24 cellular contexts compared by ENCODE assay signal in the genomic region with DNA sequence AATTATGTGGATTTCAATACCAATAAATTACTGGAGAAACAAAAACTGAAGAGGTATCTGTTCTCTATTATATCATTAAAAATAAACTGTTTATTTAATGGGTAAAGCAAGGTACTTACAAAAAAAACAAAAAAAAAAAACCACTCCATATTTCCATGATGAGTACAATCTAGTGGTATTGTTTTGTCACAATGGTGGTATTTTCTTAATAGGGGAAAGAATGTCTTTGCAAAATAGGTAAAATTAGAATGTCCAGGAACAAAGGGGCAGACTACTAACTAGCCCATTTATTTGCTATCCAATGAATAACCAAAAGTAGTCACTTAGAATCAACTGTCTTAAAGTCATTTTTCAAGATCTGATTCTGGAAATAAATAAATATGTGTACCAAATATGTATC.
DNase-seq lines count a peak whose midpoint lies in the region; FAIRE-seq and TF ChIP-seq lines count a peak whose summit lies in the region.
"Had no signal": no experiment of that assay in that cellular context is flagged by ENCODE, and none has a peak within 500 bp of the region (broad histone marks: within the 10 kb centered on the region; RNA-seq: fewer than 3 reads in every experiment).

No MANE protein-coding gene starts in this region.

- no peak for TF ChIP-seq POLR2A in vagina (IDR thresholded peaks at IDR 0.05)

- H3K27me3 ChIP-seq in astrocyte (ENCODE audit: insufficient read depth, low read length) (no peaks in the 10 kb centered on the region), vagina (no peaks in the 10 kb centered on the region)

- intact Hi-C loops in vagina (cut with DNase I): no loop called here

- peak overlapping the region; percentile 48 for H3K27ac Mint-ChIP-seq in HFFc6
- no peak overlapping the region for H3K27ac Mint-ChIP-seq in astrocyte (ENCODE audit: unreplicated experiment)

- H3K4me1 Mint-ChIP-seq in HFFc6 (ENCODE audit: low read depth) (peaks cover 47% of the 10 kb centered on the region), astrocyte (ENCODE audit: low read depth, unreplicated experiment) (no peaks in the 10 kb centered on the region)

- no peak for FAIRE-seq in astrocyte (lab: Jason Lieb, UNC)
- FAIRE-seq: A549, H1 had no signal

- no peak overlapping the region for H2AFZ ChIP-seq in astrocyte (ENCODE audit: low read depth, low read length)

- no peak overlapping the region for H3K4me2 ChIP-seq in astrocyte (ENCODE audit: low read length)
- H3K4me2 ChIP-seq: A549, KMS-11 had no signal

- no peaks in the 10 kb centered on the region for H3K79me2 ChIP-seq in astrocyte (ENCODE audit: insufficient read depth, low read length)

- H3K27me3 Mint-ChIP-seq in HFFc6 (ENCODE audit: insufficient read depth) (peaks cover 6% of the 10 kb centered on the region), astrocyte (ENCODE audit: low read depth, unreplicated experiment) (no peaks in the 10 kb centered on the region)
- H3K27me3 Mint-ChIP-seq: IgD-negative memory B cell had no signal

- H3K27ac ChIP-seq in astrocyte (ENCODE audit: low read depth, low read length): no peak overlapping the region
- no peak overlapping the region for H3K27ac ChIP-seq in vagina
- H3K27ac ChIP-seq: A549, HL-60, KMS-11 had no signal

- peaks cover 8% of the 10 kb centered on the region for H3K9me3 Mint-ChIP-seq in HFFc6
- H3K9me3 Mint-ChIP-seq in astrocyte (ENCODE audit: unreplicated experiment): no peaks in the 10 kb centered on the region
- H3K9me3 Mint-ChIP-seq: IgD-negative memory B cell had no signal

- no peaks in the 10 kb centered on the region for H3K9me3 ChIP-seq in astrocyte (ENCODE audit: insufficient read depth, low read depth, low read length)
- no peaks in the 10 kb centered on the region for H3K9me3 ChIP-seq in vagina
- H3K9me3 ChIP-seq: A549 had no signal

- H3K9ac ChIP-seq in astrocyte (ENCODE audit: low read length): no peak overlapping the region
- H3K9ac ChIP-seq: KMS-11 had no signal

- peak; percentile 22 for DNase-seq in AG20443 (ENCODE audit: low spot score)
- DNase-seq in HFFc6: no peak
- DNase-seq in astrocyte (ENCODE audit: low read depth): peak; percentile 38
- peak; percentile 46 for DNase-seq in renal cortical epithelial cell (ENCODE audit: low read depth)
- DNase-seq in middle frontal gyrus (ENCODE audit: extremely low spot score, low spot score): no peak
- no peak for DNase-seq in NCI-H1417 treated with DMSO at 0.1 percent for 48 hours (lab: John Stamatoyannopoulos, UW)
- no peak for DNase-seq in vagina (ENCODE audit: extremely low spot score in 2 of 2)
- DNase-seq: Calu3, DMS79 treated with DMSO at 0.1 percent for 48 hours, GF-D8, HCEC 1CT, NCI-H1105, NCI-H2029, NCI-H2227 treated with DMSO at 0.1 percent for 48 hours, NCI-H510A, NCI-H69, RPMI8226, SHP77, SW 1271 had no signal

- H4K20me1 ChIP-seq in astrocyte (ENCODE audit: insufficient read depth, low read length): no peaks in the 10 kb centered on the region

- H3K36me3 Mint-ChIP-seq in HFFc6 (ENCODE audit: low read depth): peaks cover 39% of the 10 kb centered on the region
- peaks cover 13% of the 10 kb centered on the region for H3K36me3 Mint-ChIP-seq in astrocyte (ENCODE audit: low read depth, unreplicated experiment)

- TF ChIP-seq CTCF in HFFc6 (IDR thresholded peaks at IDR 0.05) (no peak), astrocyte (IDR thresholded peaks at IDR 0.05; ENCODE audit: insufficient read depth, low read depth, low read length) (no peak), vagina (IDR thresholded peaks at IDR 0.05) (no peak)

- H3K36me3 ChIP-seq in astrocyte (ENCODE audit: insufficient read depth, low read length): peaks cover 14% of the 10 kb centered on the region
- no peaks in the 10 kb centered on the region for H3K36me3 ChIP-seq in vagina

- H3K4me3 Mint-ChIP-seq in HFFc6: 0 out of 2 replicates have a peak overlapping the region, but pooled peaks have one; percentile 46
- no peak overlapping the region for H3K4me3 Mint-ChIP-seq in astrocyte (ENCODE audit: unreplicated experiment)
- H3K4me3 Mint-ChIP-seq: IgD-negative memory B cell had no signal

- H3K4me3 ChIP-seq in astrocyte (ENCODE audit: insufficient read depth, low read depth, low read length) (no peak overlapping the region), vagina (no peak overlapping the region)
- H3K4me3 ChIP-seq: A549 had no signal

- H3K4me1 ChIP-seq in astrocyte (ENCODE audit: insufficient read depth, low read length): peaks cover 6% of the 10 kb centered on the region
- no peaks in the 10 kb centered on the region for H3K4me1 ChIP-seq in vagina

Comparison
In these comparisons a context has a peak if more than half of its experiments do, and no peak if none do; other contexts are left out.
1. DNase-seq: peak in AG20443 (single experiment), astrocyte (single experiment) and renal cortical epithelial cell (single experiment); none in HFFc6 (single experiment), middle frontal gyrus (single experiment), NCI-H1417 treated with DMSO at 0.1 percent for 48 hours (single experiment) and vagina (0 of 2).